Comparison of ENCODE assay signal across 10 cellular contexts in the genomic region with DNA sequence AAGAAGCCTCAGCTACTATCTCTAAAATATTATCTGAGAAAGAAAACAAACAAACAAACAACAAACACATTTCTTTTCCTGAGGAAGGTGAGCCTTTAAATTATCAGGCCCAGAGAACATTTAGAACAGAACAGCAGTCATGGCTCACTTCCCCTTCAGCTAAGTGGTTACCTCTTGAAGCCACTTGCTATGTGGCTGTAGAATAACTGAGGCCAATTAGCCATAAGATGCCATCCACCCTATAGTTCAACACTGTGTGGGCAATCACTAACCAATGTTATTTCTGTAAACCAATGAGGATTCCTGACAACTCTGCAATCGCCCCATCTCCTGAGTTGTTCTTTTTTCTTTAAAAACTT. TPM values are rescaled to one million over a fixed set of nuclear protein-coding genes. Genes with fewer than 3 reads are reported as not detected.
A peak's percentile ranks its signal among the peaks of the same experiment; 100 is the strongest.
DNase-seq lines count a peak whose midpoint lies in the region; ATAC-seq and TF ChIP-seq lines count a peak whose summit lies in the region.
"Had no signal": no experiment of that assay in that cellular context is flagged by ENCODE, and none has a peak within 500 bp of the region (broad histone marks: within the 10 kb centered on the region; RNA-seq: fewer than 3 reads in every experiment).

No MANE protein-coding gene starts in this region.

- H3K27ac ChIP-seq in SJCRH30 (peak overlapping the region; percentile 89), hepatocyte (peak overlapping the region; percentile 86), vagina (peak overlapping the region; percentile 76)

- H3K4me1 Mint-ChIP-seq in stimulated activated naive CD8-positive, alpha-beta T cell treated with anti-CD3 and anti-CD28 coated beads, Interleukin-15, Interleukin-2, amounts not matched to agents 100 ng/mL and 50 ng/mL, for 24 hours (ENCODE audit: low read depth): peaks cover 70% of the 10 kb centered on the region

- H3K4me3 ChIP-seq in SJCRH30: no peak overlapping the region
- H3K4me3 ChIP-seq in hepatocyte: no peak overlapping the region
- H3K4me3 ChIP-seq in vagina: no peak overlapping the region

- ATAC-seq in stimulated activated naive CD8-positive, alpha-beta T cell treated with anti-CD3 and anti-CD28 coated beads, Interleukin-15, Interleukin-2, amounts not matched to agents 100 U/mL and 50 U/mL, for 24 hours: no peak
- no peak for ATAC-seq in HG03432 (IDR thresholded peaks at IDR 0.05; ENCODE audit: unreplicated experiment)
- no peak for ATAC-seq in GM18505 (IDR thresholded peaks at IDR 0.05; ENCODE audit: unreplicated experiment)
- ATAC-seq: left colon had no signal

- H3K9me3 ChIP-seq in SJCRH30 (replicated peaks): no peaks in the 10 kb centered on the region
- no peaks in the 10 kb centered on the region for H3K9me3 ChIP-seq in hepatocyte (ENCODE audit: low read depth)
- no peaks in the 10 kb centered on the region for H3K9me3 ChIP-seq in vagina

- no peak overlapping the region for H3K4me2 ChIP-seq in hepatocyte

- TF ChIP-seq POLR2A in vagina (IDR thresholded peaks at IDR 0.05) (no peak), GM18505 (IDR thresholded peaks at IDR 0.05; ENCODE audit: borderline replicate concordance, extremely low read depth, insufficient read depth, insufficient read length) (no peak)

- H3K27me3 ChIP-seq in SJCRH30: no peaks in the 10 kb centered on the region
- no peaks in the 10 kb centered on the region for H3K27me3 ChIP-seq in hepatocyte
- H3K27me3 ChIP-seq in vagina: no peaks in the 10 kb centered on the region

- no peak overlapping the region for H2AFZ ChIP-seq in hepatocyte

- DNase-seq in stimulated activated naive CD8-positive, alpha-beta T cell treated with anti-CD3 and anti-CD28 coated beads, Interleukin-15, Interleukin-2, amounts not matched to agents 100 U/mL and 50 U/mL, for 24 hours: no peak
- no peak for DNase-seq in SJCRH30
- no peak for DNase-seq in hepatocyte (ENCODE audit: low spot score)
- no peak for DNase-seq in vagina (ENCODE audit: extremely low spot score in 2 of 2)
- no peak for DNase-seq in NCI-H1048 (lab: John Stamatoyannopoulos, UW)

- H4K20me1 ChIP-seq in hepatocyte (ENCODE audit: insufficient read depth, poor library complexity, severe bottlenecking): no peaks in the 10 kb centered on the region

- peaks cover 6% of the 10 kb centered on the region for H3K36me3 Mint-ChIP-seq in stimulated activated naive CD8-positive, alpha-beta T cell treated with anti-CD3 and anti-CD28 coated beads, Interleukin-15, Interleukin-2, amounts not matched to agents 100 ng/mL and 50 ng/mL, for 24 hours (ENCODE audit: low read depth)

- H3K79me2 ChIP-seq in hepatocyte: no peaks in the 10 kb centered on the region

- no peaks in the 10 kb centered on the region for H3K9me3 Mint-ChIP-seq in stimulated activated naive CD8-positive, alpha-beta T cell treated with anti-CD3 and anti-CD28 coated beads, Interleukin-15, Interleukin-2, amounts not matched to agents 100 ng/mL and 50 ng/mL, for 24 hours

- H3K36me3 ChIP-seq in SJCRH30 (no peaks in the 10 kb centered on the region), hepatocyte (replicated peaks; ENCODE audit: insufficient read depth, low read depth) (no peaks in the 10 kb centered on the region), vagina (no peaks in the 10 kb centered on the region)

- no peak for TF ChIP-seq CTCF in hepatocyte (IDR thresholded peaks at IDR 0.05; ENCODE audit: poor library complexity)
- no peak for TF ChIP-seq CTCF in vagina (IDR thresholded peaks at IDR 0.05)

- 91% methylated on average over 1 of the region's 1 CpG for WGBS in hepatocyte (ENCODE audit: low lambda C conversion rate, missing lambda C conversion rate)

- peaks cover 3% of the 10 kb centered on the region for H3K27me3 Mint-ChIP-seq in stimulated activated naive CD8-positive, alpha-beta T cell treated with anti-CD3 and anti-CD28 coated beads, Interleukin-15, Interleukin-2, amounts not matched to agents 100 ng/mL and 50 ng/mL, for 24 hours

- H3K4me3 Mint-ChIP-seq in stimulated activated naive CD8-positive, alpha-beta T cell treated with anti-CD3 and anti-CD28 coated beads, Interleukin-15, Interleukin-2, amounts not matched to agents 100 ng/mL and 50 ng/mL, for 24 hours: peak overlapping the region; percentile 68

- peaks cover 39% of the 10 kb centered on the region for H3K4me1 ChIP-seq in SJCRH30
- peaks cover 16% of the 10 kb centered on the region for H3K4me1 ChIP-seq in hepatocyte (ENCODE audit: insufficient read depth)
- peaks cover 27% of the 10 kb centered on the region for H3K4me1 ChIP-seq in vagina

- H3K9me2 ChIP-seq in hepatocyte (replicated peaks; ENCODE audit: insufficient read depth): no peaks in the 10 kb centered on the region

- intact Hi-C loops in vagina (cut with DNase I): no loop called here

- peak overlapping the region; percentile 91 for H3K27ac Mint-ChIP-seq in stimulated activated naive CD8-positive, alpha-beta T cell treated with anti-CD3 and anti-CD28 coated beads, Interleukin-15, Interleukin-2, amounts not matched to agents 100 ng/mL and 50 ng/mL, for 24 hours

RNA-seq across cellular contexts. Expression of a gene that starts 3.7 kb away (rescaled TPM):
- 2.4 and 3.7 TPM in 2 replicates for total RNA-seq in SJCRH30 (2014; rRNA removed; shearing (Covaris generic))
- 12.7 and 14.6 TPM in 2 replicates for total RNA-seq in hepatocyte
- polyA plus RNA-seq in hepatocyte: 38.7 and 50.2 TPM in 2 replicates
- 79.8 TPM for total RNA-seq in vagina

RNA-seq across cellular contexts. Expression of a gene that starts 50.1 kb away (rescaled TPM):
- total RNA-seq in SJCRH30 (2014; rRNA removed; shearing (Covaris generic)): 0.06 TPM in 1 of 2 replicates, not detected in the other
- total RNA-seq in hepatocyte: 0.43 TPM in 1 of 2 replicates, not detected in the other
- polyA plus RNA-seq in hepatocyte: not detected in 2 replicates
- not detected for total RNA-seq in vagina
- total RNA-seq: left colon had no signal

RNA-seq across cellular contexts. Expression of a gene that starts 56.5 kb away (rescaled TPM):
- total RNA-seq in SJCRH30 (2014; rRNA removed; shearing (Covaris generic)): not detected in 2 replicates
- total RNA-seq in hepatocyte (not detected in 2 replicates), vagina (not detected)
- not detected in 2 replicates for polyA plus RNA-seq in hepatocyte
- total RNA-seq: left colon, temporal lobe had no signal
